In genomic region chr11:57303990-57304579, GRCh38 we compare ENCODE assay signal across 13 cellular contexts. TPM values are rescaled to one million over a fixed set of nuclear protein-coding genes. Genes with fewer than 3 reads are reported as not detected.
A peak's percentile ranks its signal among the peaks of the same experiment; 100 is the strongest.
DNase-seq lines count a peak whose midpoint lies in the region; ATAC-seq and TF ChIP-seq lines count a peak whose summit lies in the region.
"Had no signal": no experiment of that assay in that cellular context is flagged by ENCODE, and none has a peak within 500 bp of the region (broad histone marks: within the 10 kb centered on the region; RNA-seq: fewer than 3 reads in every experiment).

No MANE protein-coding gene starts in this region.

- H3K27ac Mint-ChIP-seq in Caco-2 (ENCODE audit: unreplicated experiment) (peak overlapping the region; percentile 59), MCF 10A (ENCODE audit: low read depth, unreplicated experiment) (peak overlapping the region; percentile 68)
- H3K27ac Mint-ChIP-seq in activated CD8-positive, alpha-beta T cell treated with anti-CD3 and anti-CD28 coated beads, Interleukin-2, amount 10 ng/mL, durations not matched to agents 7 days and 5 days: no peak overlapping the region
- H3K27ac Mint-ChIP-seq: activated T-helper 2 cell treated with anti-CD3 and anti-CD28 coated beads, Interferon-gamma antibody, Interleukin-2, Interleukin-4, amounts not matched to agents 10 μg/mL and 5 μg/mL and 100 μg/mL, durations not matched to agents 14 hours and 24 hours and 36 hours had no signal

- H3K9me3 ChIP-seq in Caco-2 (no peaks in the 10 kb centered on the region; the same call in 1 of the 2 replicates), mucosa of descending colon (peaks cover 13% of the 10 kb centered on the region), ascending aorta (peaks cover 9 to 10% of the 10 kb centered on the region in 2 donors)

- POLR2A ChIA-PET in Caco-2 (lab: Charles Lee): no interaction called here
- POLR2A ChIA-PET in MCF 10A (lab: Yijun Ruan, JAX): interaction anchor here (0.6 to 13.4 kb wide), 9 partner anchors 8 to 454 kb away, joined by 3 to 362 read pairs (median 5); partner anchors contain the start of genes SSRP1 and TNKS1BP1
- POLR2A ChIA-PET in activated CD8-positive, alpha-beta T cell treated with anti-CD3 and anti-CD28 coated beads, Interleukin-2, amount 10 ng/mL, durations not matched to agents 7 days and 5 days (lab: Charles Lee): no interaction called here

- H3K36me3 Mint-ChIP-seq in Caco-2 (ENCODE audit: insufficient read depth, unreplicated experiment): peaks cover 90% of the 10 kb centered on the region
- peaks cover 99% of the 10 kb centered on the region for H3K36me3 Mint-ChIP-seq in MCF 10A (ENCODE audit: insufficient read depth, unreplicated experiment)
- peaks cover 24% of the 10 kb centered on the region for H3K36me3 Mint-ChIP-seq in activated CD8-positive, alpha-beta T cell treated with anti-CD3 and anti-CD28 coated beads, Interleukin-2, amount 10 ng/mL, durations not matched to agents 7 days and 5 days (ENCODE audit: low read depth)

- DNase-seq in Caco-2 (no peak), NCI-H1417 treated with DMSO at 0.1 percent for 48 hours (lab: John Stamatoyannopoulos, UW) (peak; percentile 29), MCF 10A (ENCODE audit: unreplicated experiment) (peak; percentile 85), mucosa of descending colon (no peak), ascending aorta (ENCODE audit: low spot score in 2 of 2) (no peak)
- DNase-seq in activated naive CD4-positive, alpha-beta T cell treated with Interleukin-2 at 50 U/mL for 16 hours: no peak
- DNase-seq in activated CD8-positive, alpha-beta T cell treated with anti-CD3 and anti-CD28 coated beads, Interleukin-2, amount 10 ng/mL, durations not matched to agents 7 days and 5 days: no peak
- no peak for DNase-seq in activated CD4-positive, alpha-beta T cell treated with anti-CD3 and anti-CD28 coated beads for 48 hours
- DNase-seq: midbrain; MM.1S; stimulated activated CD4-positive, alpha-beta T cell treated with anti-CD3 and anti-CD28 coated beads, Interleukin-2, amount 100 ng/mL, for 24 hours had no signal

- BruUV-seq in Caco-2 (replicated peaks; lab: Mats Ljungman, UMichigan) (no TSS peak), MCF 10A (replicated peaks; lab: Mats Ljungman, UMichigan) (no TSS peak)

- H3K9me3 Mint-ChIP-seq in Caco-2 (ENCODE audit: unreplicated experiment): no peaks in the 10 kb centered on the region
- H3K9me3 Mint-ChIP-seq in MCF 10A (ENCODE audit: unreplicated experiment): no peaks in the 10 kb centered on the region
- H3K9me3 Mint-ChIP-seq in activated CD8-positive, alpha-beta T cell treated with anti-CD3 and anti-CD28 coated beads, Interleukin-2, amount 10 ng/mL, durations not matched to agents 7 days and 5 days (ENCODE audit: insufficient read depth): no peaks in the 10 kb centered on the region

- peaks cover 26% of the 10 kb centered on the region for H3K4me1 Mint-ChIP-seq in Caco-2 (ENCODE audit: low read depth, unreplicated experiment)
- H3K4me1 Mint-ChIP-seq in MCF 10A (ENCODE audit: insufficient read depth, unreplicated experiment): peaks cover 44% of the 10 kb centered on the region
- H3K4me1 Mint-ChIP-seq in activated CD8-positive, alpha-beta T cell treated with anti-CD3 and anti-CD28 coated beads, Interleukin-2, amount 10 ng/mL, durations not matched to agents 7 days and 5 days (ENCODE audit: low read depth): no peaks in the 10 kb centered on the region

- intact Hi-C loops in Caco-2 (cut with micrococcal nuclease; ENCODE audit: unreplicated experiment): no loop called here
- intact Hi-C loops in MCF 10A (cut with micrococcal nuclease): loop anchor here (1.0 to 2.0 kb wide), 2 partner anchors 11 to 19 kb away; no protein-coding TSS in a partner anchor
- intact Hi-C loops in mucosa of descending colon (cut with DNase I, micrococcal nuclease): no loop called here
- intact Hi-C loops in ascending aorta (cut with DNase I): no loop called here

- H3K36me3 ChIP-seq in Caco-2 (ENCODE audit: control insufficient read depth, insufficient read depth, low read length) (peaks cover 21% of the 10 kb centered on the region), mucosa of descending colon (ENCODE audit: low read depth) (peaks cover 20% of the 10 kb centered on the region), ascending aorta (peaks cover 56 to 89% of the 10 kb centered on the region in 2 donors)

- H3K27ac ChIP-seq in ascending aorta: peak overlapping the region in 1 of 2 donors; percentile 24

- no peaks in the 10 kb centered on the region for H3K4me1 ChIP-seq in Caco-2
- H3K4me1 ChIP-seq in mucosa of descending colon (ENCODE audit: low read depth): peaks cover 8% of the 10 kb centered on the region
- peaks cover 0 to 32% of the 10 kb centered on the region in 2 donors for H3K4me1 ChIP-seq in ascending aorta

- no peaks in the 10 kb centered on the region for H3K27me3 Mint-ChIP-seq in Caco-2 (ENCODE audit: insufficient read depth, unreplicated experiment)
- no peaks in the 10 kb centered on the region for H3K27me3 Mint-ChIP-seq in MCF 10A (ENCODE audit: insufficient read depth, unreplicated experiment)
- no peaks in the 10 kb centered on the region for H3K27me3 Mint-ChIP-seq in activated CD8-positive, alpha-beta T cell treated with anti-CD3 and anti-CD28 coated beads, Interleukin-2, amount 10 ng/mL, durations not matched to agents 7 days and 5 days (ENCODE audit: low read depth)

- peak; percentile 11 for ATAC-seq in mucosa of descending colon
- ATAC-seq in activated CD8-positive, alpha-beta T cell treated with anti-CD3 and anti-CD28 coated beads, Interleukin-2, amount 10 ng/mL, durations not matched to agents 7 days and 5 days: no peak

- H3K4me3 Mint-ChIP-seq in Caco-2 (ENCODE audit: unreplicated experiment) (no peak overlapping the region), MCF 10A (ENCODE audit: unreplicated experiment) (peak overlapping the region; percentile 63)
- H3K4me3 Mint-ChIP-seq in activated CD8-positive, alpha-beta T cell treated with anti-CD3 and anti-CD28 coated beads, Interleukin-2, amount 10 ng/mL, durations not matched to agents 7 days and 5 days: no peak overlapping the region

- H3K4me3 ChIP-seq in Caco-2 (ENCODE audit: low read depth, low read length) (no peak overlapping the region), mucosa of descending colon (no peak overlapping the region), ascending aorta (no peak overlapping the region)
- H3K4me3 ChIP-seq: BLaER1 treated with 17β-estradiol and CSF1 and Interleukin-3, amounts not matched to agents 10 nM and 100 nM had no signal

- CTCF ChIA-PET in Caco-2 (lab: Charles Lee): interaction anchor here (1.6 kb wide), 1 partner anchor 26 kb away, joined by 3 read pairs; no protein-coding TSS in a partner anchor
- CTCF ChIA-PET in MCF 10A (lab: Yijun Ruan, JAX): interaction anchor here (0.6 to 2.8 kb wide), 9 partner anchors 9 to 463 kb away, joined by 3 to 20 read pairs (median 3); no protein-coding TSS in a partner anchor
- CTCF ChIA-PET in activated CD8-positive, alpha-beta T cell treated with anti-CD3 and anti-CD28 coated beads, Interleukin-2, amount 10 ng/mL, durations not matched to agents 7 days and 5 days (lab: Charles Lee): no interaction called here

- no peak for TF ChIP-seq CTCF in Caco-2 (IDR thresholded peaks at IDR 0.05; ENCODE audit: insufficient read depth in 1 of 2, low read depth in 1 of 2, low read length in 1 of 2, severe bottlenecking in 1 of 2, unreplicated experiment in 1 of 2)
- no peak for TF ChIP-seq CTCF in MCF 10A (IDR thresholded peaks at IDR 0.05; ENCODE audit: unreplicated experiment)
- no peak for TF ChIP-seq CTCF in mucosa of descending colon (IDR thresholded peaks at IDR 0.05)
- TF ChIP-seq CTCF in ascending aorta (IDR thresholded peaks at IDR 0.05): no peak

- H3K27me3 ChIP-seq in Caco-2 (replicated peaks; ENCODE audit: control insufficient read depth, insufficient read depth, low read length) (no peaks in the 10 kb centered on the region), ascending aorta (no peaks in the 10 kb centered on the region)
- H3K27me3 ChIP-seq: BLaER1 treated with 17β-estradiol and CSF1 and Interleukin-3, amounts not matched to agents 10 nM and 100 nM had no signal

RNA-seq across cellular contexts. Expression of gene TNKS1BP1, which starts 20.7 kb away (rescaled TPM):
- total RNA-seq in Caco-2 (2022) (107 and 120 TPM in 2 replicates), MCF 10A (2022) (198 and 202 TPM in 2 replicates), mucosa of descending colon (100 to 1,000 TPM in 1 of 3 donors, 10 to 100 TPM in 2; 90.0 to 149 (median 94.3) TPM), ascending aorta (131 TPM)
- total RNA-seq in activated CD8-positive, alpha-beta T cell treated with anti-CD3 and anti-CD28 coated beads, Interleukin-2, amount 10 ng/mL, durations not matched to agents 7 days and 5 days: 10 to 100 TPM; 10.5 to 10.9 TPM

RNA-seq across cellular contexts. Expression of gene SSRP1, which starts 31.6 kb away (rescaled TPM):
- total RNA-seq in Caco-2 (2022): 206 and 212 TPM in 2 replicates
- total RNA-seq in MCF 10A (2022): 159 and 229 TPM in 2 replicates
- total RNA-seq in mucosa of descending colon: 10 to 100 TPM; 59.5 to 79.3 (median 65.8) TPM
- total RNA-seq in ascending aorta: 110 TPM
- 100 to 1,000 TPM; 185 to 191 TPM for total RNA-seq in activated CD8-positive, alpha-beta T cell treated with anti-CD3 and anti-CD28 coated beads, Interleukin-2, amount 10 ng/mL, durations not matched to agents 7 days and 5 days

RNA-seq across cellular contexts. Expression of gene P2RX3, which starts 34.1 kb away (rescaled TPM):
- not detected in 2 replicates for total RNA-seq in Caco-2 (2022)
- not detected in 2 replicates for total RNA-seq in MCF 10A (2022)
- not detected for total RNA-seq in mucosa of descending colon
- total RNA-seq in ascending aorta: not detected
- not detected for total RNA-seq in activated CD8-positive, alpha-beta T cell treated with anti-CD3 and anti-CD28 coated beads, Interleukin-2, amount 10 ng/mL, durations not matched to agents 7 days and 5 days
- total RNA-seq: activated T-helper 2 cell treated with anti-CD3 and anti-CD28 coated beads, Interferon-gamma antibody, Interleukin-2, Interleukin-4, amounts not matched to agents 10 μg/mL and 5 μg/mL and 100 μg/mL, durations not matched to agents 14 hours and 24 hours and 36 hours had no signal

Comparison
In these comparisons a context has a peak if more than half of its experiments do, and no peak if none do; other contexts are left out.
1. DNase-seq: peak in NCI-H1417 treated with DMSO at 0.1 percent for 48 hours (single experiment) and MCF 10A (single experiment); none in Caco-2 (0 of 2), mucosa of descending colon (0 of 3), ascending aorta (0 of 2), activated naive CD4-positive, alpha-beta T cell treated with Interleukin-2 at 50 U/mL for 16 hours (single experiment), activated CD8-positive, alpha-beta T cell treated with anti-CD3 and anti-CD28 coated beads, Interleukin-2, amount 10 ng/mL, durations not matched to agents 7 days and 5 days (single experiment) and activated CD4-positive, alpha-beta T cell treated with anti-CD3 and anti-CD28 coated beads for 48 hours (single experiment).